In the genomic region with DNA sequence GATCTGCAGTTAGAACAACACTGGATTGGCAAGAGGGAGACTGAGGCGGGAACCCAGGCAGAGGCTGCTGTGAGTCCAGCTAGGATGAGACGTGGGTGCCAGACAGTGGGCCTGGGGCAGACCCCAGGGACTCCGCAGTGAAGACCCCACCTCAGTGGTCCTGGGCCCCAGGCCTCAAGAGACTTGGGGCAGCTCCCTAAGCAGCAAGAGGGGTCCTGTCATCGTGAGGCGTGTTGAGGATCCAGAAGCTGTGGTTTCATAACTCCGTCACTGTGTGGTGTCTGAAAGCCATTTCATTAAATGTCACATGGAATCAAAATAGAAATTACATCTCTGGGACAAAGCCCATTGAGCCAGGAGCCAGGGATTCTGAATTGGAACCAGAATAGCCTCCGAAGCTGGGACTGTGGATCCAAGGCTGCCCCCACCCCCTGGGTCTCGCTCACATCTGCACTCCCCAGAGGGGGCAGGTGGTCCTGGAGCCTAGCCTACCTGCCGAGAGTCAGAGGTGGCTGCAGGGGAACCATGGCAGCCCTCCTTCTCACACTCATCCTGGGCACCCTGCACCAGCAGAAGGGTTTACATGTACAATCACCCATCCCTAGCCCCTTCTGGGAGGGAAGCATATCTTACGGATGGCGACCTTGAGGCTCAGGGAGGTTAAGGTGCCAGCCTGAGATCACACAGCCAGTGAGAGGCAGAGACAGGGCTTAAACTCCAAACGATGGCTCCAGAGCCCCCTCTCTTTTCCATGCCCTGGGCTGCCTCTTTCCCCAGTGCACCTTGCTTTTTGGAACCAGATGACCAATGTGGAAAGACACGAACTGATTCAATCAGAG, we compare ENCODE assay signal across 17 cellular contexts. TPM values are rescaled to one million over a fixed set of nuclear protein-coding genes. Genes with fewer than 3 reads are reported as not detected.
DNase-seq lines count a peak whose midpoint lies in the region; ATAC-seq and TF ChIP-seq lines count a peak whose summit lies in the region.
"Had no signal": no experiment of that assay in that cellular context is flagged by ENCODE, and none has a peak within 500 bp of the region (broad histone marks: within the 10 kb centered on the region; RNA-seq: fewer than 3 reads in every experiment).

No MANE protein-coding gene starts in this region.

- TF ChIP-seq CTCF in GM10266 (IDR thresholded peaks at IDR 0.05; ENCODE audit: control insufficient read depth, insufficient read depth, low read depth, missing control alignments), result no peak

- H4K8ac ChIP-seq in neuronal stem cell (ENCODE audit: low read depth, low read length), result no peak overlapping the region

- H3K27me3 ChIP-seq in H7 (ENCODE audit: control insufficient read depth, insufficient read depth, low read length) (no peaks in the 10 kb centered on the region), neuronal stem cell (ENCODE audit: control insufficient read depth in 3 of 3, insufficient read depth in 3 of 3, low read depth in 1 of 3, low read length in 3 of 3) (no peaks in the 10 kb centered on the region)

- no peak overlapping the region for H3K18ac ChIP-seq in neuronal stem cell (ENCODE audit: low read length)

- H3K4me1 ChIP-seq in neuronal stem cell (ENCODE audit: control insufficient read depth in 2 of 2, insufficient read depth in 1 of 2, low read depth in 1 of 2, low read length in 2 of 2), result no peaks in the 10 kb centered on the region
- H3K4me1 ChIP-seq: A549 had no signal

- no peak overlapping the region for H4K91ac ChIP-seq in neuronal stem cell (ENCODE audit: low read depth, low read length, poor library complexity)

- H3K36me3 ChIP-seq in H7 (replicated peaks; ENCODE audit: control insufficient read depth, insufficient read depth, low read length) (peaks cover 4% of the 10 kb centered on the region), neuronal stem cell (replicated peaks in 1 of 2; ENCODE audit: control insufficient read depth in 2 of 2, insufficient read depth in 2 of 2, low read length in 2 of 2) (peaks cover 27 to 87% of the 10 kb centered on the region in 2 donors)

- ATAC-seq in HG02588 (IDR thresholded peaks at IDR 0.05; ENCODE audit: unreplicated experiment) (no peak), GM21717 (IDR thresholded peaks at IDR 0.05; ENCODE audit: unreplicated experiment) (no peak)
- ATAC-seq: A549 had no signal

- no peak overlapping the region for H2BK15ac ChIP-seq in neuronal stem cell (ENCODE audit: low read length)

- H3K27ac ChIP-seq in cingulate gyrus (ENCODE audit: low read depth, low read length) (peak overlapping the region; percentile 69), neuronal stem cell (replicated peaks; ENCODE audit: low read length) (no peak overlapping the region)
- H3K27ac ChIP-seq: A549, C4-2B, KMS-11, PC-9 had no signal

- H2AFZ ChIP-seq in neuronal stem cell (ENCODE audit: low read length), result no peak overlapping the region
- H2AFZ ChIP-seq: PC-9 had no signal

- no peak overlapping the region for H3K23ac ChIP-seq in neuronal stem cell (ENCODE audit: low read depth, low read length, poor library complexity)

- H3K9ac ChIP-seq in neuronal stem cell (ENCODE audit: low read depth, low read length, poor library complexity), result peak overlapping the region; percentile 10
- H3K9ac ChIP-seq: KMS-11 had no signal

- no peak overlapping the region for H3K4me3 ChIP-seq in H7 (ENCODE audit: insufficient read depth, low read depth, low read length)
- no peak overlapping the region for H3K4me3 ChIP-seq in neuronal stem cell (ENCODE audit: low read length in 2 of 2)
- H3K4me3 ChIP-seq: A549, PC-9 had no signal

- no peak overlapping the region for H3K14ac ChIP-seq in neuronal stem cell (ENCODE audit: low read length)

- peak; percentile 6 for DNase-seq in AG20443 (ENCODE audit: low spot score)
- DNase-seq in H7, result peak; percentile 33
- no peak for DNase-seq in neuronal stem cell (ENCODE audit: low spot score)
- DNase-seq in GM10266 (ENCODE audit: extremely low spot score), result no peak
- DNase-seq: DND-41, H9, NCI-H1436, NCI-H1930, NCI-H345, NCI-H526, PC-9 had no signal

- no peak overlapping the region for H2AK5ac ChIP-seq in neuronal stem cell (ENCODE audit: low read depth, low read length)

- H2BK12ac ChIP-seq in neuronal stem cell (ENCODE audit: low read length), result no peak overlapping the region

- H2BK120ac ChIP-seq in neuronal stem cell (ENCODE audit: low read depth, low read length), result no peak overlapping the region

- H3K9me3 ChIP-seq in neuronal stem cell (replicated peaks in 1 of 2; ENCODE audit: control insufficient read depth in 2 of 2, insufficient read depth in 1 of 2, low read depth in 1 of 2, low read length in 2 of 2), result no peaks in the 10 kb centered on the region
- H3K9me3 ChIP-seq: A549 had no signal

- H3K4me2 ChIP-seq in neuronal stem cell (ENCODE audit: insufficient read depth, low read length, poor library complexity, severe bottlenecking), result no peak overlapping the region
- H3K4me2 ChIP-seq: A549, KMS-11, PC-9 had no signal

- peaks cover 2% of the 10 kb centered on the region for H3K79me1 ChIP-seq in neuronal stem cell (ENCODE audit: low read depth, low read length)

- no peak overlapping the region for H2BK5ac ChIP-seq in neuronal stem cell (ENCODE audit: low read length)

- H3K4ac ChIP-seq in neuronal stem cell (ENCODE audit: low read length), result no peak overlapping the region

- no CpG with 5 or more reads among the region's 13 CpGs for WGBS in neuronal stem cell (ENCODE audit: extremely low coverage in 2 of 2, insufficient read length in 2 of 2, insufficient replicate concordance in 1 of 2), 2 donors

RNA-seq across cellular contexts. Expression of gene RRM2, which starts 23.2 kb away (rescaled TPM):
- total RNA-seq in H7 (2014; rRNA removed; shearing (Covaris generic)), result 56.7 and 71.9 TPM in 2 replicates
- polyA plus RNA-seq in neuronal stem cell (2013, experiment 1 of 2), result 66.4 TPM
- polyA plus RNA-seq in neuronal stem cell (2013, experiment 2 of 2), result 69.3 TPM

Comparison
In these comparisons a context has a peak if more than half of its experiments do, and no peak if none do; other contexts are left out.
1. DNase-seq: peak in AG20443 (single experiment) and H7 (single experiment); none in neuronal stem cell (single experiment) and GM10266 (single experiment).